In the genomic region with DNA sequence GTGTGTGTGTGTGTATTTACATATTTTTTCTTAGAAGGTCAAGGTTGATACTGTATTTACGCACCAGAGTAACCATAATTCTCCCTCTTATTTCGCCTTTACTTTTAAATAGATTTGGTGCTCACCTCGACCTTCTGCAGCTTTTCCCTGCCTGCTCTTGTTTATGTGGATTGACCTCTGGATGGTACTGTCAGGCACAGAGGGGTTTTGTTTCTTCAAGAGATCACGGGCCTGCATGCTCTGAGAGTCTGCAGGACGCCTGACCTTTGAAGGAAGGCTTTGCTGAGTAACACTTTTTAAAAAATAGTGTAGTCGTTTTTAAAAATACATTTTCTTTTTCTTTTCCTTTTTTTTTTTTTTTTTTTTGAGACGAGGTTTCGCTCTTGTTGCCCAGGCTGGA, we compare ENCODE assay signal across 27 cellular contexts. TPM values are rescaled to one million over a fixed set of nuclear protein-coding genes. Genes with fewer than 3 reads are reported as not detected.
"Had no signal": no experiment of that assay in that cellular context is flagged by ENCODE, and none has a peak within 500 bp of the region (broad histone marks: within the 10 kb centered on the region; RNA-seq: fewer than 3 reads in every experiment).

No MANE protein-coding gene starts in this region.

- ATAC-seq: activated CD8-positive, alpha-beta T cell treated with anti-CD3 and anti-CD28 coated beads for 36 hours; activated naive CD8-positive, alpha-beta T cell treated with anti-CD3 and anti-CD28 coated beads, Interleukin-2, amount 50 U/mL, for 24 hours; activated T-cell treated with anti-CD3 and anti-CD28 coated beads, Interleukin-2, amount 50 U/mL, for 4 hours; activated T-helper 17 cell treated with anti-CD3 and anti-CD28 coated beads, Interleukin-2, amount 50 U/mL, for 72 hours; effector memory CD8-positive, alpha-beta T cell; foreskin keratinocyte; gastroesophageal sphincter; heart right ventricle had no signal

- H3K9me3 ChIP-seq: adrenal gland, ascending aorta, esophagus muscularis mucosa, gastroesophageal sphincter, heart right ventricle had no signal

- DNase-seq: activated CD4-positive, alpha-beta T cell treated with anti-CD3 and anti-CD28 coated beads for 1 hour; activated CD4-positive, alpha-beta T cell treated with anti-CD3 and anti-CD28 coated beads for 4 hours; activated CD4-positive, alpha-beta T cell treated with anti-CD3 and anti-CD28 coated beads, Interleukin-2, amount 10 ng/mL, durations not matched to agents 7 days and 5 days; activated CD4-positive, alpha-beta T cell treated with anti-CD3 and anti-CD28 coated beads, Interleukin-2, amount 50 U/mL, for 48 hours; activated CD4-positive, CD25-positive, alpha-beta regulatory T cell; activated CD8-positive, alpha-beta memory T cell treated with anti-CD3 and anti-CD28 coated beads for 24 hours; activated CD8-positive, alpha-beta T cell treated with anti-CD3 and anti-CD28 coated beads for 36 hours; activated effector memory CD4-positive, alpha-beta T cell treated with anti-CD3 and anti-CD28 coated beads, Interleukin-2, amount 50 U/mL, for 16 hours; activated naive CD4-positive, alpha-beta T cell treated with anti-CD3 and anti-CD28 coated beads for 36 hours; activated naive CD8-positive, alpha-beta T cell treated with anti-CD3 and anti-CD28 coated beads for 36 hours; activated naive CD8-positive, alpha-beta T cell treated with anti-CD3 and anti-CD28 coated beads, Interleukin-2, amount 50 U/mL, for 24 hours; activated T-cell treated with anti-CD3 and anti-CD28 coated beads, Interleukin-2, amount 50 U/mL, for 4 hours; adrenal gland; amygdala; cortex of kidney; dermis blood vessel endothelial cell; effector CD4-positive, alpha-beta T cell; effector memory CD8-positive, alpha-beta T cell; erythroblast; foreskin keratinocyte; heart right ventricle; T-helper 2 cell had no signal

- H3K4me1 ChIP-seq: adrenal gland, ascending aorta, esophagus muscularis mucosa, gastroesophageal sphincter, heart right ventricle had no signal

- H3K36me3 ChIP-seq: adrenal gland, ascending aorta, esophagus muscularis mucosa, gastroesophageal sphincter, heart right ventricle had no signal

- H3K27me3 ChIP-seq: adrenal gland, ascending aorta, esophagus muscularis mucosa, foreskin keratinocyte, gastroesophageal sphincter, heart right ventricle had no signal

- H3K4me3 ChIP-seq: adrenal gland, ascending aorta, esophagus muscularis mucosa, gastroesophageal sphincter, heart right ventricle had no signal

- H3K27ac ChIP-seq: adrenal gland, ascending aorta, esophagus muscularis mucosa, foreskin keratinocyte, gastroesophageal sphincter, heart right ventricle had no signal

RNA-seq across cellular contexts. Expression of a gene that starts 18.1 kb away (rescaled TPM):
- total RNA-seq: bronchial epithelial cell, foreskin keratinocyte had no signal
- polyA plus RNA-seq: foreskin keratinocyte had no signal
